Comparison of ENCODE assay signal across 17 cellular contexts in the genomic region with DNA sequence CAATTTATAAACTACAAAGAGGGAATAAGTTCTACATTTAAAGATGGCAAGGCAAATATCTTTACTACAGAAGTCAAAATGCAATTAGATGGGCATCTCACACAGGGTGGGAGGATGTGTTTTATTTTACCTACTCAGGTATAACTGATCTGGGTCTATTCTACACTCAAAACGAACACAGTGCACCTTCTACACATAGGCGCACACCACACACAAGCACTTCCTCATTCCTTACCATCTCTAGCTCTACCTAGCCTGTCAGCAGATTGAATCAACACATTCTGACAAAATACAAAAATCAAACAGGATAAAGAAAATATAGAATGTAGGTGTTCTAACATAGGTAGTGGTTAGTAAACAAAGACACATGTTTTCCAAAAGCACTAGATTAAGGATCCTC.
DNase-seq lines count a peak whose midpoint lies in the region; ATAC-seq and TF ChIP-seq lines count a peak whose summit lies in the region.
"Had no signal": no experiment of that assay in that cellular context is flagged by ENCODE, and none has a peak within 500 bp of the region (broad histone marks: within the 10 kb centered on the region; RNA-seq: fewer than 3 reads in every experiment).

No MANE protein-coding gene starts in this region.

- H3K27ac Mint-ChIP-seq in memory B cell = peak overlapping the region; percentile 45
- H3K27ac Mint-ChIP-seq: activated naive CD8-positive, alpha-beta T cell had no signal

- in situ Hi-C loops in brain microvascular endothelial cell (cut with HindIII; ENCODE audit: low pct_ligation_motif_present, low sequenced_read_pairs) = no loop called here

- H3K36me3 Mint-ChIP-seq in memory B cell = peaks cover 9% of the 10 kb centered on the region

- H3K36me3 ChIP-seq in tibial artery = peaks cover 0 to 10% (median 8%) of the 10 kb centered on the region in 3 donors
- H3K36me3 ChIP-seq in brain microvascular endothelial cell (replicated peaks) = no peaks in the 10 kb centered on the region
- H3K36me3 ChIP-seq: prostate gland had no signal

- H3K9me3 ChIP-seq in tibial artery = no peaks in the 10 kb centered on the region
- H3K9me3 ChIP-seq: HAP-1, prostate gland had no signal

- no peaks in the 10 kb centered on the region for H3K27me3 ChIP-seq in tibial artery
- no peaks in the 10 kb centered on the region for H3K27me3 ChIP-seq in brain microvascular endothelial cell (replicated peaks)

- H3K9me3 Mint-ChIP-seq in memory B cell = no peaks in the 10 kb centered on the region

- intact Hi-C loops in tibial artery (cut with DNase I; ENCODE audit: low total_unique reads) = no loop called here

- peak; percentile 93 for ATAC-seq in GM18868 (IDR thresholded peaks at IDR 0.05; ENCODE audit: unreplicated experiment)
- peak; percentile 63 for ATAC-seq in HG02759 (IDR thresholded peaks at IDR 0.05; ENCODE audit: unreplicated experiment)
- ATAC-seq in memory B cell (ENCODE audit: low read depth) = peak; percentile 97
- ATAC-seq in GM21360 (IDR thresholded peaks at IDR 0.05; ENCODE audit: unreplicated experiment) = no peak
- ATAC-seq: activated CD4-positive, CD25-positive, alpha-beta regulatory T cell treated with anti-CD3 and anti-CD28 coated beads, Interleukin-2, amount 50 U/mL, for 24 hours had no signal

- DNase-seq in HT-29 (ENCODE audit: low spot score) (peak; percentile 5), memory B cell (ENCODE audit: low spot score in 2 of 2) (peak in 1 of 2 donors; percentile 5), amniotic stem cell (lab: John Stamatoyannopoulos, UW) (no peak), tibial artery (no peak), brain microvascular endothelial cell (no peak)
- DNase-seq: NCI-H1694, NCI-H524 treated with DMSO at 0.1 percent for 48 hours had no signal

- no peaks in the 10 kb centered on the region for H3K27me3 Mint-ChIP-seq in memory B cell
- H3K27me3 Mint-ChIP-seq: activated naive CD8-positive, alpha-beta T cell had no signal

- peak overlapping the region; percentile 77 for H3K4me3 Mint-ChIP-seq in memory B cell
- H3K4me3 Mint-ChIP-seq: activated naive CD8-positive, alpha-beta T cell had no signal

- no peak overlapping the region for H3K27ac ChIP-seq in tibial artery
- H3K27ac ChIP-seq in brain microvascular endothelial cell = no peak overlapping the region
- H3K27ac ChIP-seq: epithelial cell of prostate, KMS-11, prostate gland, RWPE1 had no signal

- TF ChIP-seq CTCF in tibial artery (IDR thresholded peaks at IDR 0.05) (no peak), brain microvascular endothelial cell (IDR thresholded peaks at IDR 0.05; ENCODE audit: low read depth, low read length, missing control alignments) (no peak)

- no peaks in the 10 kb centered on the region for H3K4me1 ChIP-seq in tibial artery
- H3K4me1 ChIP-seq: HAP-1, prostate gland had no signal

- peaks cover 18% of the 10 kb centered on the region for H3K4me1 Mint-ChIP-seq in memory B cell

- H3K4me3 ChIP-seq in tibial artery (no peak overlapping the region), brain microvascular endothelial cell (ENCODE audit: low read depth, low read length) (no peak overlapping the region)
- H3K4me3 ChIP-seq: HAP-1, prostate gland had no signal
